In the genomic region with DNA sequence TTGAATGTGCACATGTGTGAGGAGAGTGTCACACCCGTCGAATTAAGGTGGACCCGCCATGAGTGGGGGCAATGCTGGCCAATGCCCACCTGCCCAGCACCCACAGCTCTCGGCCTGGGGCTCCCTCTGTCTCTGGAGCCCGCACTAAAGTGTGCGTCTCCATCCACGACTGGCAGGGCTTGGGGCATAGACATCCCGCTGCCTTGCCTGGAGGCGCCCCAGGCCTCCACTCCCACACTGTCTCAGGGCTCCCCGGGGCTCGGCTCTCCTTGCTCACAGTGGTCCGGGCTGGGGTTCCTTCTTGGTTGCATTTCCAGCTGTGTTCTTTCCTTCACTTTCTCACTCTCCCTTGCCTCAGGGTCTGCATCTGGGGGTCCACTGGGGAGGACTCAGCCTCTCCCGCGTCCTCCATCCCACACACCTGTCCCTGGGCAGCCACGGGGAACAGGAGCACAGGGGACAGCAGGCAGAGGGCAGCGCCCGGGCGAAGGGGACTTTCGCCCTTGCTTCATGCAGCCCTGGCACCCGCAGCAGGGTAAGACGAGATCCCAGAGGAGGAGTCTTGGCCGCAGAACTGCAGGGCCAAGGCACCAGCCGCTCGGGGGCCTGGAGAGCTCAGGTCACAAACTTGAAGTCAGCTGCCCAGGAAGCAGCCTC, we compare ENCODE assay signal across 10 cellular contexts. TPM values are rescaled to one million over a fixed set of nuclear protein-coding genes. Genes with fewer than 3 reads are reported as not detected.
A peak's percentile ranks its signal among the peaks of the same experiment; 100 is the strongest.
DNase-seq lines count a peak whose midpoint lies in the region; ATAC-seq, FAIRE-seq and TF ChIP-seq lines count a peak whose summit lies in the region.
"Had no signal": no experiment of that assay in that cellular context is flagged by ENCODE, and none has a peak within 500 bp of the region (broad histone marks: within the 10 kb centered on the region; RNA-seq: fewer than 3 reads in every experiment).

No MANE protein-coding gene starts in this region.

- DNase-seq in MCF 10A (ENCODE audit: unreplicated experiment), result no peak
- no peak for DNase-seq in breast epithelium (ENCODE audit: low spot score in 2 of 2)
- no peak for DNase-seq in T-helper 17 cell
- DNase-seq in kidney, result no peak
- DNase-seq in transverse colon, result no peak
- no peak for DNase-seq in HT-29 (ENCODE audit: low spot score)
- no peak for DNase-seq in kidney glomerular epithelial cell (lab: John Stamatoyannopoulos, UW)
- DNase-seq in germinal center (ENCODE audit: low spot score), result no peak
- DNase-seq: AML-193, sigmoid colon had no signal

- H3K4me1 ChIP-seq in breast epithelium, result no peaks in the 10 kb centered on the region
- H3K4me1 ChIP-seq in kidney (ENCODE audit: control insufficient read depth in 1 of 2, insufficient read depth in 1 of 2, low read depth in 1 of 2, low read length in 2 of 2), result peaks cover 0 to 32% of the 10 kb centered on the region in 2 donors
- peaks cover 0 to 7% (median 2%) of the 10 kb centered on the region in 4 donors for H3K4me1 ChIP-seq in transverse colon

- H3K27ac ChIP-seq in breast epithelium (no peak overlapping the region), kidney (ENCODE audit: low read depth in 2 of 2, low read length in 2 of 2) (peak overlapping the region; percentile 57 to 87), transverse colon (peak overlapping the region in 3 of 4 donors; percentile 32 to 41 (median 34))
- H3K27ac ChIP-seq: sigmoid colon had no signal

- H3K27ac Mint-ChIP-seq in MCF 10A (ENCODE audit: low read depth, unreplicated experiment) (peak overlapping the region; percentile 2), T-helper 17 cell (peak overlapping the region; percentile 86)

- CTCF ChIA-PET in MCF 10A (lab: Yijun Ruan, JAX), result interaction anchor here (0.5 to 0.6 kb wide), 2 partner anchors 27 to 380 kb away, joined by 3 to 4 read pairs; no protein-coding TSS in a partner anchor

- FAIRE-seq in kidney (lab: Jason Lieb, UNC), result no peak

- BruUV-seq in MCF 10A (replicated peaks; lab: Mats Ljungman, UMichigan), result TSS peak; percentile 68

- H3K9me3 Mint-ChIP-seq in MCF 10A (ENCODE audit: unreplicated experiment), result peaks cover 8% of the 10 kb centered on the region

- 92 to 100% methylated on average over 1 to 17 of the region's 24 CpGs for WGBS in transverse colon (ENCODE audit: low coverage in 1 of 2), 2 donors

- H3K36me3 ChIP-seq in breast epithelium (no peaks in the 10 kb centered on the region), kidney (ENCODE audit: control insufficient read depth in 1 of 2, insufficient read depth in 2 of 2, low read length in 2 of 2) (no peaks in the 10 kb centered on the region), transverse colon (no peaks in the 10 kb centered on the region)
- H3K36me3 ChIP-seq: sigmoid colon had no signal

- no peaks in the 10 kb centered on the region for H3K9me3 ChIP-seq in breast epithelium
- no peaks in the 10 kb centered on the region for H3K9me3 ChIP-seq in T-helper 17 cell (ENCODE audit: control insufficient read depth, low read length, poor library complexity, severe bottlenecking)
- no peaks in the 10 kb centered on the region for H3K9me3 ChIP-seq in kidney (ENCODE audit: control insufficient read depth in 1 of 2, low read length in 2 of 2)
- H3K9me3 ChIP-seq in transverse colon, result no peaks in the 10 kb centered on the region
- H3K9me3 ChIP-seq: sigmoid colon had no signal

- peaks cover 0 to 48% of the 10 kb centered on the region in 2 donors for H3K27me3 ChIP-seq in breast epithelium
- peaks cover 8% of the 10 kb centered on the region for H3K27me3 ChIP-seq in transverse colon
- H3K27me3 ChIP-seq: sigmoid colon had no signal

- in situ Hi-C loops in transverse colon (cut with MboI; ENCODE audit: low pct_ligation_motif_present in 1 of 4, low pct_unique_long_range_greater_than_20kb in 1 of 4, low sequenced_read_pairs in 3 of 4), result loop anchor here in 2 of 4 donors (25.0 kb wide), 2 partner anchors 89 to 114 kb away; no protein-coding TSS in a partner anchor

- ATAC-seq in T-helper 17 cell, result no peak

- peak overlapping the region; percentile 11 for H3K4me3 Mint-ChIP-seq in MCF 10A (ENCODE audit: unreplicated experiment)
- H3K4me3 Mint-ChIP-seq in T-helper 17 cell, result peak overlapping the region; percentile 47

- peaks cover 35% of the 10 kb centered on the region for H3K4me1 Mint-ChIP-seq in MCF 10A (ENCODE audit: insufficient read depth, unreplicated experiment)
- peaks cover 19% of the 10 kb centered on the region for H3K4me1 Mint-ChIP-seq in T-helper 17 cell

- TF ChIP-seq CTCF in MCF 10A (IDR thresholded peaks at IDR 0.05; ENCODE audit: unreplicated experiment), result no peak
- TF ChIP-seq CTCF in breast epithelium (IDR thresholded peaks at IDR 0.05), result no peak
- TF ChIP-seq CTCF in kidney (IDR thresholded peaks at IDR 0.05; ENCODE audit: borderline replicate concordance, extremely low read depth, insufficient read depth), result no peak
- no peak for TF ChIP-seq CTCF in transverse colon (IDR thresholded peaks at IDR 0.05)

- H3K9ac ChIP-seq in kidney (ENCODE audit: low read length in 2 of 2), result peak overlapping the region; percentile 12 to 58

- TF ChIP-seq POLR2A in breast epithelium (IDR thresholded peaks at IDR 0.05) (no peak), transverse colon (IDR thresholded peaks at IDR 0.05) (no peak)

- H3K27me3 Mint-ChIP-seq in MCF 10A (ENCODE audit: insufficient read depth, unreplicated experiment) (no peaks in the 10 kb centered on the region), T-helper 17 cell (no peaks in the 10 kb centered on the region)

- TF ChIP-seq EP300 in transverse colon (IDR thresholded peaks at IDR 0.05; ENCODE audit: low read depth), result no peak

- H3K36me3 Mint-ChIP-seq in MCF 10A (ENCODE audit: insufficient read depth, unreplicated experiment) (no peaks in the 10 kb centered on the region), T-helper 17 cell (ENCODE audit: low read depth) (no peaks in the 10 kb centered on the region)

- H3K4me3 ChIP-seq in breast epithelium (no peak overlapping the region), kidney (ENCODE audit: low read length in 2 of 2) (peak overlapping the region; percentile 32 to 55), transverse colon (no peak overlapping the region)
- H3K4me3 ChIP-seq: sigmoid colon had no signal

- intact Hi-C loops in MCF 10A (cut with micrococcal nuclease) (no loop called here), breast epithelium (cut with DNase I; ENCODE audit: low total_unique reads) (loop anchor here (5.0 kb wide), 1 partner anchor 631 kb away; no protein-coding TSS in a partner anchor), kidney (cut with DNase I) (no loop called here), transverse colon (cut with DNase I; ENCODE audit: low total_unique reads) (no loop called here)

- POLR2A ChIA-PET in MCF 10A (lab: Yijun Ruan, JAX), result no interaction called here

RNA-seq across cellular contexts. Expression of a gene that starts 20.1 kb away (rescaled TPM):
- total RNA-seq in MCF 10A (2022) (16.9 and 17.8 TPM in 2 replicates), breast epithelium (10 to 100 TPM in 2 of 3 donors, 1 to 10 TPM in 1; 8.5 to 12.9 (median 12.5) TPM), T-helper 17 cell (1 to 10 TPM; 6.5 to 6.8 TPM), kidney (7.6 TPM), transverse colon (10 to 100 TPM; 10.8 to 13.0 (median 11.9) TPM)
- 9.0 TPM for polyA plus RNA-seq in kidney (ENCODE audit: insufficient read depth, low read depth, low replicate concordance)
- total RNA-seq in HT-29 (2014; rRNA removed; shearing (Covaris generic)), result 88.8 and 98.8 TPM in 2 replicates

RNA-seq across cellular contexts. Expression of a gene that starts 28.5 kb away (rescaled TPM):
- 28.8 and 31.0 TPM in 2 replicates for total RNA-seq in MCF 10A (2022)
- total RNA-seq in breast epithelium, result 10 to 100 TPM; 38.5 to 45.3 (median 44.2) TPM
- total RNA-seq in T-helper 17 cell, result 10 to 100 TPM; 39.4 to 41.3 TPM
- 46.8 TPM for total RNA-seq in kidney
- polyA plus RNA-seq in kidney (ENCODE audit: insufficient read depth, low read depth, low replicate concordance), result 33.7 TPM
- 100 to 1,000 TPM in 1 of 4 donors, 10 to 100 TPM in 3; 55.2 to 137 (median 71.1) TPM for total RNA-seq in transverse colon
- 197 and 202 TPM in 2 replicates for total RNA-seq in HT-29 (2014; rRNA removed; shearing (Covaris generic))

RNA-seq across cellular contexts. Expression of a gene that starts 40.7 kb away (rescaled TPM):
- not detected in 2 replicates for total RNA-seq in MCF 10A (2022)
- 10 to 100 TPM in 1 of 3 donors, 1 to 10 TPM in 1, under 1 TPM in 1; 0.16 to 10.2 (median 5.0) TPM for total RNA-seq in breast epithelium
- not detected for total RNA-seq in T-helper 17 cell
- total RNA-seq in kidney, result 4.3 TPM
- 2.3 TPM for polyA plus RNA-seq in kidney (ENCODE audit: insufficient read depth, low read depth, low replicate concordance)
- total RNA-seq in transverse colon, result 100 to 1,000 TPM in 1 of 4 donors, 10 to 100 TPM in 1, 1 to 10 TPM in 2; 6.0 to 223 (median 8.0) TPM
- 57.4 and 59.7 TPM in 2 replicates for total RNA-seq in HT-29 (2014; rRNA removed; shearing (Covaris generic))

Comparison
In these comparisons a context has a peak if more than half of its experiments do, and no peak if none do; other contexts are left out.
1. H3K27ac ChIP-seq: peak in kidney (2 of 2) and transverse colon (3 of 4); none in breast epithelium (0 of 2).
2. H3K4me3 ChIP-seq: peak in kidney (2 of 2); none in breast epithelium (0 of 3) and transverse colon (0 of 4).